ENCODE assay signal across 23 cellular contexts in genomic region chr2:173488861-173489260, GRCh38.
"Had no signal": no experiment of that assay in that cellular context is flagged by ENCODE, and none has a peak within 500 bp of the region (broad histone marks: within the 10 kb centered on the region; RNA-seq: fewer than 3 reads in every experiment).

No MANE protein-coding gene starts in this region.

- DNase-seq: caudate nucleus; cerebellar nuclear complex; cortex of kidney; effector CD8-positive, alpha-beta T cell; endodermal cell; esophagus squamous epithelium; hypothalamus; left ventricle myocardium superior; mesenchymal stem cell; mucosa of descending colon; naive B cell; psoas muscle; right lobe of liver; stimulated activated CD4-positive, alpha-beta T cell treated with anti-CD3 and anti-CD28 coated beads, Interleukin-2, amount 100 ng/mL, for 24 hours; stimulated activated CD4-positive, alpha-beta T cell treated with anti-CD3 and anti-CD28 coated beads, Interleukin-4, amount 100 ng/mL, for 24 hours; stimulated activated naive CD4-positive, alpha-beta T cell treated with Interleukin-2 at 50 U/mL for 16 hours; stomach; testis; tibial artery had no signal

- H3K27ac ChIP-seq: esophagus squamous epithelium, neutrophil, psoas muscle, right lobe of liver, stomach, testis, tibial artery had no signal

- H3K36me3 ChIP-seq: esophagus squamous epithelium, neutrophil, right lobe of liver, stomach, tibial artery had no signal

- H3K4me1 ChIP-seq: esophagus squamous epithelium, psoas muscle, right lobe of liver, stomach, tibial artery had no signal

- H3K4me3 ChIP-seq: esophagus squamous epithelium, lung, mucosa of descending colon, psoas muscle, right lobe of liver, stomach, testis, tibial artery had no signal

- ATAC-seq: left ventricle myocardium superior; mucosa of descending colon; natural killer cell treated with Interleukin-12 subunit alpha and Interleukin-12 subunit beta and Interleukin-15 and Interleukin-18, amount 100 ng/mL, for 72 hours; psoas muscle; right lobe of liver; stimulated activated effector memory CD8-positive, alpha-beta T cell treated with anti-CD3 and anti-CD28 coated beads, Interleukin-12 subunit alpha, Interleukin-12 subunit beta, amount 100 ng/mL, for 72 hours had no signal

- H3K27me3 ChIP-seq: esophagus squamous epithelium, right lobe of liver, stomach, testis, tibial artery had no signal

- H3K9me3 ChIP-seq: esophagus squamous epithelium, mucosa of descending colon, neutrophil, psoas muscle, right lobe of liver, stomach, testis, tibial artery had no signal
